In genomic region chr15:97961067-97961954, GRCh38 we compare ENCODE assay signal across 8 cellular contexts. TPM values are rescaled to one million over a fixed set of nuclear protein-coding genes. Genes with fewer than 3 reads are reported as not detected.
DNase-seq lines count a peak whose midpoint lies in the region; ATAC-seq and TF ChIP-seq lines count a peak whose summit lies in the region.

No MANE protein-coding gene starts in this region.

- ATAC-seq in RWPE2 (ENCODE audit: low read depth): peak; percentile 12
- peak; percentile 30 for ATAC-seq in left colon
- no peak for ATAC-seq in GM21528 (IDR thresholded peaks at IDR 0.05; ENCODE audit: low FRiP score, unreplicated experiment)

- TF ChIP-seq CTCF in RWPE2 (IDR thresholded peaks at IDR 0.05; ENCODE audit: poor library complexity, severe bottlenecking) (no peak), chondrocyte (IDR thresholded peaks at IDR 0.05) (no peak)

- peak overlapping the region; percentile 81 for H3K4me3 ChIP-seq in RWPE2 (ENCODE audit: severe bottlenecking)

- no peaks in the 10 kb centered on the region for H3K9me3 Mint-ChIP-seq in chondrocyte (ENCODE audit: low read depth)

- H3K27me3 Mint-ChIP-seq in chondrocyte (ENCODE audit: low read depth): no peaks in the 10 kb centered on the region

- H3K27me3 ChIP-seq in RWPE2 (ENCODE audit: insufficient read depth, poor library complexity, severe bottlenecking): no peaks in the 10 kb centered on the region

- H3K4me1 ChIP-seq in RWPE2 (ENCODE audit: insufficient read depth, poor library complexity, severe bottlenecking): peaks cover 13% of the 10 kb centered on the region

- peaks cover 28% of the 10 kb centered on the region for H3K4me1 Mint-ChIP-seq in chondrocyte (ENCODE audit: low read depth)

- peak overlapping the region; percentile 49 for H3K27ac ChIP-seq in RWPE2 (ENCODE audit: poor library complexity, severe bottlenecking)

- H3K36me3 ChIP-seq in RWPE2 (ENCODE audit: low read depth): peaks cover 44% of the 10 kb centered on the region

- H3K36me3 Mint-ChIP-seq in chondrocyte (ENCODE audit: low read depth): peaks cover 5% of the 10 kb centered on the region

- DNase-seq in NCI-H1417 (lab: John Stamatoyannopoulos, UW) (peak in 2 of 3 experiments; percentile 76 to 84), NCI-H1417 treated with DMSO at 0.1 percent for 48 hours (lab: John Stamatoyannopoulos, UW) (no peak), RWPE2 (ENCODE audit: low spot score) (no peak), chondrocyte (ENCODE audit: low spot score) (peak; percentile 82), left colon (peak; percentile 73 to 74), HuH-7.5 (ENCODE audit: low spot score) (no peak)
- DNase-seq in stimulated activated CD4-positive, alpha-beta T cell treated with anti-CD3 and anti-CD28 coated beads, Interleukin-4, amount 100 ng/mL, for 1 hour: peak; percentile 26

- peak overlapping the region; percentile 78 for H3K4me3 Mint-ChIP-seq in chondrocyte (ENCODE audit: unreplicated experiment)

- peak overlapping the region; percentile 49 for H3K27ac Mint-ChIP-seq in chondrocyte (ENCODE audit: unreplicated experiment)

- H3K9me3 ChIP-seq in RWPE2 (ENCODE audit: severe bottlenecking): no peaks in the 10 kb centered on the region

- intact Hi-C loops in left colon (cut with DNase I, micrococcal nuclease): loop anchor here in 1 of 2 donors (10.0 kb wide), 1 partner anchor 113 kb away; no protein-coding TSS in a partner anchor

RNA-seq across cellular contexts. Expression of gene ARRDC4, which starts 0.8 kb away (rescaled TPM):
- total RNA-seq in chondrocyte: 4.9 to 20.6 TPM (median 5.5 TPM) in 3 replicates
- 10 to 100 TPM; 29.0 to 55.6 TPM for total RNA-seq in left colon

Comparison
In these comparisons a context has a peak if more than half of its experiments do, and no peak if none do; other contexts are left out.
1. DNase-seq: peak in NCI-H1417 (2 of 3), chondrocyte (single experiment), left colon (2 of 2) and stimulated activated CD4-positive, alpha-beta T cell treated with anti-CD3 and anti-CD28 coated beads, Interleukin-4, amount 100 ng/mL, for 1 hour (single experiment); none in NCI-H1417 treated with DMSO at 0.1 percent for 48 hours (single experiment), RWPE2 (single experiment) and HuH-7.5 (single experiment).